In the genomic region with DNA sequence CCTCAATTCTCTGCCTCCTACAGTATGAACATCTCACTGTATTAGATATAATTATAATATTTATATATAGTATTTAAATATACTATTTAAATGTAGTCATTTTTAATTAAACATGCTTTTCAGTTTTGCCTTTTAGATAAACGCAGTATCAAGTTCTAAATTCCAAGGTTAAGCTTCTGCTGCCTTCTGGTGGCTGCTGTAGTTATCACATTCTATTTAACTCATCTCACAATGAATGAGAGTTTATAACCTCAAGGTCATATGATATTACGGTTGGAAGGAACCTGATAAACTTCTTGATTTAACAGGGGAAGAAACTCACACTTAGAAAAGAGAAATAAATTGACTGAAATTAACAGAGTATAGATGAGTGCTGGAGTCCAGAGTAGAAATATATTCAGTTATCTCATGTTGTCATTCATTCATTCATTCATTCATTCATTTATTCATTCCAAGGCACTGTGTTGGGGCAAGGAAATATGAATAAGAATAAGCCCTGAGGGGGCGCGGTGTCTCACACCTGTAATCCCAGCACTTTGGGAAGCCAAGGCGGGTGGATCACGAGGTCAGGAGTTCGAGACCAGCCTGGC, we compare ENCODE assay signal across 1 cellular context.
TF ChIP-seq lines count a peak whose summit lies in the region.

No MANE protein-coding gene starts in this region.

TF ChIP-seq in K562, 482 proteins besides CTCF, POLR2A, EP300 and RAD21 (continued from another document):
- TF ChIP-seq, protein P1, sequence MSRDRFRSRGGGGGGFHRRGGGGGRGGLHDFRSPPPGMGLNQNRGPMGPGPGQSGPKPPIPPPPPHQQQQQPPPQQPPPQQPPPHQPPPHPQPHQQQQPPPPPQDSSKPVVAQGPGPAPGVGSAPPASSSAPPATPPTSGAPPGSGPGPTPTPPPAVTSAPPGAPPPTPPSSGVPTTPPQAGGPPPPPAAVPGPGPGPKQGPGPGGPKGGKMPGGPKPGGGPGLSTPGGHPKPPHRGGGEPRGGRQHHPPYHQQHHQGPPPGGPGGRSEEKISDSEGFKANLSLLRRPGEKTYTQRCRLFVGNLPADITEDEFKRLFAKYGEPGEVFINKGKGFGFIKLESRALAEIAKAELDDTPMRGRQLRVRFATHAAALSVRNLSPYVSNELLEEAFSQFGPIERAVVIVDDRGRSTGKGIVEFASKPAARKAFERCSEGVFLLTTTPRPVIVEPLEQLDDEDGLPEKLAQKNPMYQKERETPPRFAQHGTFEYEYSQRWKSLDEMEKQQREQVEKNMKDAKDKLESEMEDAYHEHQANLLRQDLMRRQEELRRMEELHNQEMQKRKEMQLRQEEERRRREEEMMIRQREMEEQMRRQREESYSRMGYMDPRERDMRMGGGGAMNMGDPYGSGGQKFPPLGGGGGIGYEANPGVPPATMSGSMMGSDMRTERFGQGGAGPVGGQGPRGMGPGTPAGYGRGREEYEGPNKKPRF (IDR thresholded peaks at IDR 0.05; ENCODE audit: low read depth, low read length), result no peak
- TF ChIP-seq SMC3 (conservative IDR thresholded peaks at IDR 0.05; ENCODE audit: insufficient read depth, low read depth, low read length) (0 out of 2 replicates have a peak, but pooled peaks have one; percentile 16), ZNF695 (CRISPR knock-in tag; IDR thresholded peaks at IDR 0.05) (no peak), ZBTB1 (CRISPR knock-in tag; IDR thresholded peaks at IDR 0.05; ENCODE audit: borderline replicate concordance, low read depth) (no peak), ZFP1 (CRISPR knock-in tag; IDR thresholded peaks at IDR 0.05) (no peak), PTRF (tag; IDR thresholded peaks at IDR 0.05) (no peak)
